1 cellular context compared by ENCODE assay signal in genomic region chr12:116614194-116614885, GRCh38.
TF ChIP-seq lines count a peak whose summit lies in the region.

No MANE protein-coding gene starts in this region.

TF ChIP-seq in HepG2, 621 proteins besides CTCF, POLR2A, EP300 and RAD21:
- TF ChIP-seq HOXA9 (CRISPR knock-in tag; IDR thresholded peaks at IDR 0.05; ENCODE audit: borderline replicate concordance) = no peak
- 0 out of 2 replicates have a peak, but pooled peaks have one; percentile 18 for TF ChIP-seq CREB1 (IDR thresholded peaks at IDR 0.05)
- no peak for TF ChIP-seq CREB1 (CRISPR knock-in tag; IDR thresholded peaks at IDR 0.05)
- TF ChIP-seq ZNF768 (CRISPR knock-in tag; IDR thresholded peaks at IDR 0.05) = peak; percentile 94
- no peak for TF ChIP-seq NR2F2 (IDR thresholded peaks at IDR 0.05; ENCODE audit: borderline replicate concordance, low read depth)
TF ChIP-seq in HepG2: peak in this region for 2.
